ENCODE assay signal across 31 cellular contexts in genomic region chr6:101303474-101303873, GRCh38.
"Had no signal": no experiment of that assay in that cellular context is flagged by ENCODE, and none has a peak within 500 bp of the region (broad histone marks: within the 10 kb centered on the region; RNA-seq: fewer than 3 reads in every experiment).

No MANE protein-coding gene starts in this region.

- H3K79me2 ChIP-seq: hepatocyte had no signal

- H3K27ac Mint-ChIP-seq: dendritic cell treated with granulocyte-macrophage colony-stimulating factor and Interleukin-4, amounts not matched to agents 40 ng/mL and 50 ng/mL, for 4 days; endodermal cell; mesothelial cell of epicardium; naive B cell; natural killer cell treated with Interleukin-12 subunit alpha and Interleukin-12 subunit beta and Interleukin-15 and Interleukin-18, amount 100 ng/mL, for 72 hours; type B pancreatic cell had no signal

- H3K27me3 Mint-ChIP-seq: dendritic cell treated with granulocyte-macrophage colony-stimulating factor and Interleukin-4, amounts not matched to agents 40 ng/mL and 50 ng/mL, for 4 days; naive B cell; natural killer cell treated with Interleukin-12 subunit alpha and Interleukin-12 subunit beta and Interleukin-15 and Interleukin-18, amount 100 ng/mL, for 72 hours; type B pancreatic cell had no signal

- H3K27me3 ChIP-seq: colonic mucosa, esophagus muscularis mucosa, foreskin keratinocyte, gastroesophageal sphincter, heart left ventricle, hepatocyte, neutrophil, pancreas, right lobe of liver, testis, tibial artery had no signal

- H3K36me3 Mint-ChIP-seq: mesothelial cell of epicardium, naive B cell, type B pancreatic cell had no signal

- H3K9me3 ChIP-seq: colonic mucosa, neutrophil, pancreas, right lobe of liver, testis had no signal

- H3K4me1 Mint-ChIP-seq: endodermal cell, mesothelial cell of epicardium, naive B cell, neural crest cell had no signal

- H3K4me3 ChIP-seq: colonic mucosa, esophagus muscularis mucosa, gastroesophageal sphincter, heart left ventricle, hepatocyte, lung, mucosa of descending colon, pancreas, right lobe of liver, smooth muscle cell, testis, tibial artery had no signal

- ATAC-seq: gastroesophageal sphincter; heart left ventricle; left lobe of liver; mucosa of descending colon; natural killer cell treated with Interleukin-12 subunit alpha and Interleukin-12 subunit beta and Interleukin-15 and Interleukin-18, amount 100 ng/mL, for 72 hours; pancreas; right lobe of liver had no signal

- H3K36me3 ChIP-seq: colonic mucosa, esophagus muscularis mucosa, gastroesophageal sphincter, heart left ventricle, neutrophil, pancreas, right lobe of liver, tibial artery had no signal

- H3K4me2 ChIP-seq: hepatocyte, smooth muscle cell had no signal

- H3K4me3 Mint-ChIP-seq: dendritic cell treated with granulocyte-macrophage colony-stimulating factor and Interleukin-4, amounts not matched to agents 40 ng/mL and 50 ng/mL, for 4 days; endodermal cell; mesothelial cell of epicardium; naive B cell; natural killer cell treated with Interleukin-12 subunit alpha and Interleukin-12 subunit beta and Interleukin-15 and Interleukin-18, amount 100 ng/mL, for 72 hours; neural crest cell; type B pancreatic cell had no signal

- DNase-seq: colonic mucosa; effector CD8-positive, alpha-beta T cell; endodermal cell; foreskin keratinocyte; heart left ventricle; kidney; mesenchymal stem cell; mucosa of descending colon; naive B cell; pancreas; right lobe of liver; stimulated activated CD4-positive, alpha-beta T cell treated with anti-CD3 and anti-CD28 coated beads, Interleukin-12 subunit alpha, Interleukin-12 subunit beta, amount 100 ng/mL, for 4 hours; stimulated activated CD4-positive, alpha-beta T cell treated with anti-CD3 and anti-CD28 coated beads, Interleukin-1b, Interleukin-23, amount 100 ng/mL, for 48 hours; stimulated activated CD4-positive, alpha-beta T cell treated with anti-CD3 and anti-CD28 coated beads, Interleukin-4, amount 100 ng/mL, for 1 hour; stimulated activated CD8-positive, alpha-beta memory T cell treated with anti-CD3 and anti-CD28 coated beads, Interleukin-4, amount 100 ng/mL, for 48 hours; stimulated activated naive CD4-positive, alpha-beta T cell; substantia nigra; testis; tibial artery had no signal

- H2AFZ ChIP-seq: hepatocyte had no signal

- H3K27ac ChIP-seq: colonic mucosa, esophagus muscularis mucosa, foreskin keratinocyte, gastroesophageal sphincter, heart left ventricle, hepatocyte, neutrophil, pancreas, right lobe of liver, testis, tibial artery had no signal

- H3K4me1 ChIP-seq: colonic mucosa, esophagus muscularis mucosa, foreskin keratinocyte, gastroesophageal sphincter, heart left ventricle, pancreas, right lobe of liver, testis, tibial artery had no signal
